ENCODE assay signal across 8 cellular contexts in the genomic region with DNA sequence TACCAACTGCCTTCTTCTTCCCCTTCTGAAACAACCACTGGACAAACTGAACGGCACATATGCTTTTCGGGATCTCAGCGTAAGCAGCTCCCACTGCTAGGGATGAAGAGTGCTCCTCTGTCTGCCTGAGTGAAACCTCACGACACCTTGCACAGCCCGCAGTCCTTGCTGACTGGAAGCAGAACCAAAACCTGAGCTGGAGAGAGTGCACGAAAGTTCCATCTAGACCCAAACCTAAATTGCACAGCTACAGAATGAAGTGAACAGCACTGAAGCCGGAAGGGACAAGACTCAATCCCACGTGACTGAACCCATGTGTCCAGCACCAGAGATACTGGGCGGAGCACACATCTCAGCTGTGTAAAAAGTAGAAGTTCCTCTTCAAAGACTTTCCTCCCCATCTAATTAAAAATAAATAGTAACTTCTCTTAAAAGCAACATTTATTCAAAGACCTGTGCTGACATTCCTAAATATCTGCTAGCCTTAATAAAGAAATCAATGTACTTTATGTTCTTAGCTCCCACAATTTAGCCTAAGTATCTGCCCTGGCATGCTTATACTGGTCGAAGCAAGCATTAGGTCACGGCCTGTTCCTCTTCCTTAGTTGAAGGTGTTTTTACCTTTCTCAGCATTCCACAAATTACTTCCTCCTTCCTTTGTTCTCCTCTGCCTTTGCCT.
DNase-seq lines count a peak whose midpoint lies in the region; ATAC-seq and TF ChIP-seq lines count a peak whose summit lies in the region.
"Not testable (repeated sequence)": the region's sequence is repeated elsewhere in the genome, so short reads cannot be mapped to it uniquely, and the experiment has no call there.

No MANE protein-coding gene starts in this region.

- H3K4me1 ChIP-seq in Loucy (ENCODE audit: insufficient read depth, low read length, poor library complexity, severe bottlenecking) (peaks cover 56% of the 10 kb centered on the region), thymus (ENCODE audit: control insufficient read depth, insufficient read depth, low read length) (peaks cover 57% of the 10 kb centered on the region)

- not testable (repeated sequence) for TF ChIP-seq POLR2A in GM18505 (IDR thresholded peaks at IDR 0.05; ENCODE audit: borderline replicate concordance, extremely low read depth, insufficient read depth, insufficient read length)

- peak overlapping the region; percentile 39 for H3K9ac ChIP-seq in Loucy (ENCODE audit: low read depth, low read length, poor library complexity, severe bottlenecking)

- DNase-seq in activated T-cell treated with anti-CD3 and anti-CD28 coated beads, Interleukin-2, amount 50 U/mL, for 24 hours; naive thymus-derived CD8-positive, alpha-beta T cell: not testable (repeated sequence)

- peak overlapping the region; percentile 58 for H3K27ac ChIP-seq in thymus (ENCODE audit: low read depth)

- not testable (repeated sequence) for H3K4me3 ChIP-seq in Loucy (ENCODE audit: low read length, poor library complexity, severe bottlenecking); thymus (ENCODE audit: low read length)

- H2AFZ ChIP-seq in Loucy (ENCODE audit: low read length): not testable (repeated sequence)

- H3K4me1 Mint-ChIP-seq in activated T-cell treated with anti-CD3 and anti-CD28 coated beads, Interleukin-2, amount 50 U/mL, for 24 hours (ENCODE audit: low read depth): peaks cover 97% of the 10 kb centered on the region
- peaks cover 53 to 97% (median 95%) of the 10 kb centered on the region in 4 donors for H3K4me1 Mint-ChIP-seq in naive thymus-derived CD8-positive, alpha-beta T cell

- peaks cover 68% of the 10 kb centered on the region for H4K20me1 ChIP-seq in Loucy (ENCODE audit: insufficient read depth, low read length, poor library complexity, severe bottlenecking)

- not testable (repeated sequence) for H3K9me2 ChIP-seq in Loucy (replicated peaks; ENCODE audit: low read depth, low read length)

- peaks cover 66% of the 10 kb centered on the region for H3K36me3 Mint-ChIP-seq in activated T-cell treated with anti-CD3 and anti-CD28 coated beads, Interleukin-2, amount 50 U/mL, for 24 hours (ENCODE audit: low read depth)
- H3K36me3 Mint-ChIP-seq in naive thymus-derived CD8-positive, alpha-beta T cell: peaks cover 0 to 11% (median 0%) of the 10 kb centered on the region in 3 donors

- not testable (repeated sequence) for H3K9me3 ChIP-seq in Loucy (ENCODE audit: insufficient read depth, low read depth, low read length); thymus (ENCODE audit: control insufficient read depth)

- ATAC-seq in GM18505 (IDR thresholded peaks at IDR 0.05; ENCODE audit: unreplicated experiment): peak; percentile 61
- ATAC-seq in GM21447 (IDR thresholded peaks at IDR 0.05; ENCODE audit: unreplicated experiment): peak; percentile 52
- ATAC-seq in HG03039 (IDR thresholded peaks at IDR 0.05; ENCODE audit: unreplicated experiment): peak; percentile 50
- ATAC-seq in esophagus mucosa: peak; percentile 38
- ATAC-seq in naive thymus-derived CD8-positive, alpha-beta T cell: not testable (repeated sequence)

- WGBS in thymus: 86% methylated on average over 9 of the region's 11 CpGs

- peak overlapping the region; percentile 17 for H3K4me3 Mint-ChIP-seq in activated T-cell treated with anti-CD3 and anti-CD28 coated beads, Interleukin-2, amount 50 U/mL, for 24 hours
- peak overlapping the region in 9 of 10 donors; percentile 53 to 91 (median 77) for H3K4me3 Mint-ChIP-seq in naive thymus-derived CD8-positive, alpha-beta T cell

- H3K79me2 ChIP-seq in Loucy (ENCODE audit: insufficient read depth, low read length): peaks cover 90% of the 10 kb centered on the region

- H3K4me2 ChIP-seq in Loucy (ENCODE audit: low read depth, low read length, poor library complexity, severe bottlenecking): not testable (repeated sequence)

- TF ChIP-seq CTCF in Loucy (conservative IDR thresholded peaks at IDR 0.05; ENCODE audit: low read length): not testable (repeated sequence)

- H3K36me3 ChIP-seq in Loucy (ENCODE audit: insufficient read depth, low read length); thymus (ENCODE audit: control insufficient read depth, insufficient read depth): not testable (repeated sequence)

- H3F3A ChIP-seq in Loucy (ENCODE audit: low read depth): not testable (repeated sequence)

- POLR2A ChIA-PET in naive thymus-derived CD8-positive, alpha-beta T cell (lab: Charles Lee): interaction anchor here (0.6 to 2.2 kb wide), 8 partner anchors 22 to 197 kb away, joined by 3 to 11 read pairs (median 5); no protein-coding TSS in a partner anchor

- not testable (repeated sequence) for H3K27me3 Mint-ChIP-seq in activated T-cell treated with anti-CD3 and anti-CD28 coated beads, Interleukin-2, amount 50 U/mL, for 24 hours; naive thymus-derived CD8-positive, alpha-beta T cell

- peak overlapping the region; percentile 91 for H3K27ac Mint-ChIP-seq in activated T-cell treated with anti-CD3 and anti-CD28 coated beads, Interleukin-2, amount 50 U/mL, for 24 hours
- peak overlapping the region; percentile 81 to 97 (median 91) for H3K27ac Mint-ChIP-seq in naive thymus-derived CD8-positive, alpha-beta T cell

- H3K9me3 Mint-ChIP-seq in activated T-cell treated with anti-CD3 and anti-CD28 coated beads, Interleukin-2, amount 50 U/mL, for 24 hours; naive thymus-derived CD8-positive, alpha-beta T cell: not testable (repeated sequence)

- H3K27me3 ChIP-seq in Loucy (ENCODE audit: insufficient read depth, low read length, poor library complexity, severe bottlenecking); thymus (ENCODE audit: control insufficient read depth, insufficient read depth): not testable (repeated sequence)
